Comparison of ENCODE assay signal across 16 cellular contexts in the genomic region with DNA sequence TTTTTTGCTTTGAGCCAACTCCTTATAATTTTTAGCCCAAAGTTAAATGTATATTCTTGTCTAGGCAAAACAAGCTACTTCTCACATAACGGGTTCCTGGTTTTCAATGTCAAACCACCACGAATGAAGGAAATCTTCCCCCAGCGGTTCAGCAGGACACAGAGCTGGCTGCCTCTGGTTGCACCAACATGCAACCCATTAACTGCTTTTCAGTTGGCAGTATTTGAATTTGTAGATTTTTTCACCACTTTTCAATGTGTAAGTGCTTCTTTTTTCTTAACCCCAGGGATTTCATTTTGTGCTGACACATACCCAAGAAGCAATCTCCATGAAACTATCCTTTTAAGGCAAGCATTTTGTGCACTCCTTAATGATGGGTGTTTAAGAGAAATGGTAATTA. TPM values are rescaled to one million over a fixed set of nuclear protein-coding genes. Genes with fewer than 3 reads are reported as not detected.
"Had no signal": no experiment of that assay in that cellular context is flagged by ENCODE, and none has a peak within 500 bp of the region (broad histone marks: within the 10 kb centered on the region; RNA-seq: fewer than 3 reads in every experiment).

No MANE protein-coding gene starts in this region.

- H3K27ac ChIP-seq: breast epithelium, neutrophil, thyroid gland had no signal

- FAIRE-seq: endometrium had no signal

- H3K36me3 ChIP-seq: breast epithelium, neutrophil, thyroid gland had no signal

- ATAC-seq: activated CD8-positive, alpha-beta memory T cell treated with anti-CD3 and anti-CD28 coated beads, Interleukin-2, amount 10 ng/mL, durations not matched to agents 7 days and 5 days; esophagus mucosa; right cardiac atrium had no signal

- H3K9me3 Mint-ChIP-seq: activated T-cell treated with anti-CD3 and anti-CD28 coated beads, Interleukin-2, amount 50 U/mL, for 24 hours had no signal

- H3K27ac Mint-ChIP-seq: activated CD8-positive, alpha-beta memory T cell treated with anti-CD3 and anti-CD28 coated beads, Interleukin-2, amount 10 ng/mL, durations not matched to agents 7 days and 5 days; activated naive CD8-positive, alpha-beta T cell; activated T-cell treated with anti-CD3 and anti-CD28 coated beads, Interleukin-2, amount 50 U/mL, for 24 hours had no signal

- H3K36me3 Mint-ChIP-seq: activated CD8-positive, alpha-beta memory T cell treated with anti-CD3 and anti-CD28 coated beads, Interleukin-2, amount 10 ng/mL, durations not matched to agents 7 days and 5 days; activated naive CD8-positive, alpha-beta T cell had no signal

- DNase-seq: activated CD4-positive, alpha-beta T cell treated with anti-CD3 and anti-CD28 coated beads for 1 hour; activated CD4-positive, alpha-beta T cell treated with anti-CD3 and anti-CD28 coated beads, Interleukin-2, amount 50 U/mL, for 48 hours; activated CD8-positive, alpha-beta memory T cell treated with anti-CD3 and anti-CD28 coated beads, Interleukin-2, amount 10 ng/mL, durations not matched to agents 7 days and 5 days; activated effector memory CD4-positive, alpha-beta T cell treated with Interleukin-2 at 50 U/mL for 16 hours; activated T-cell treated with anti-CD3 and anti-CD28 coated beads, Interleukin-2, amount 50 U/mL, for 24 hours; anterior cingulate cortex; foreskin melanocyte; midbrain; right cardiac atrium; thyroid gland had no signal

- H3K4me2 ChIP-seq: smooth muscle cell had no signal

- H3K4me3 ChIP-seq: breast epithelium, smooth muscle cell, thyroid gland had no signal

- H3K4me3 Mint-ChIP-seq: activated CD8-positive, alpha-beta memory T cell treated with anti-CD3 and anti-CD28 coated beads, Interleukin-2, amount 10 ng/mL, durations not matched to agents 7 days and 5 days; activated naive CD8-positive, alpha-beta T cell; activated T-cell treated with anti-CD3 and anti-CD28 coated beads, Interleukin-2, amount 50 U/mL, for 24 hours had no signal

- H3K4me1 Mint-ChIP-seq: activated CD8-positive, alpha-beta memory T cell treated with anti-CD3 and anti-CD28 coated beads, Interleukin-2, amount 10 ng/mL, durations not matched to agents 7 days and 5 days had no signal

- H3K4me1 ChIP-seq: breast epithelium, thyroid gland had no signal

- H3K27me3 ChIP-seq: breast epithelium, neutrophil, thyroid gland had no signal

- H3K9me3 ChIP-seq: breast epithelium, neutrophil, thyroid gland had no signal

RNA-seq across cellular contexts. Expression of gene EFNA5, which starts 35.5 kb away (rescaled TPM):
- total RNA-seq: activated CD8-positive, alpha-beta memory T cell treated with anti-CD3 and anti-CD28 coated beads, Interleukin-2, amount 10 ng/mL, durations not matched to agents 7 days and 5 days had no signal
